In the genomic region with DNA sequence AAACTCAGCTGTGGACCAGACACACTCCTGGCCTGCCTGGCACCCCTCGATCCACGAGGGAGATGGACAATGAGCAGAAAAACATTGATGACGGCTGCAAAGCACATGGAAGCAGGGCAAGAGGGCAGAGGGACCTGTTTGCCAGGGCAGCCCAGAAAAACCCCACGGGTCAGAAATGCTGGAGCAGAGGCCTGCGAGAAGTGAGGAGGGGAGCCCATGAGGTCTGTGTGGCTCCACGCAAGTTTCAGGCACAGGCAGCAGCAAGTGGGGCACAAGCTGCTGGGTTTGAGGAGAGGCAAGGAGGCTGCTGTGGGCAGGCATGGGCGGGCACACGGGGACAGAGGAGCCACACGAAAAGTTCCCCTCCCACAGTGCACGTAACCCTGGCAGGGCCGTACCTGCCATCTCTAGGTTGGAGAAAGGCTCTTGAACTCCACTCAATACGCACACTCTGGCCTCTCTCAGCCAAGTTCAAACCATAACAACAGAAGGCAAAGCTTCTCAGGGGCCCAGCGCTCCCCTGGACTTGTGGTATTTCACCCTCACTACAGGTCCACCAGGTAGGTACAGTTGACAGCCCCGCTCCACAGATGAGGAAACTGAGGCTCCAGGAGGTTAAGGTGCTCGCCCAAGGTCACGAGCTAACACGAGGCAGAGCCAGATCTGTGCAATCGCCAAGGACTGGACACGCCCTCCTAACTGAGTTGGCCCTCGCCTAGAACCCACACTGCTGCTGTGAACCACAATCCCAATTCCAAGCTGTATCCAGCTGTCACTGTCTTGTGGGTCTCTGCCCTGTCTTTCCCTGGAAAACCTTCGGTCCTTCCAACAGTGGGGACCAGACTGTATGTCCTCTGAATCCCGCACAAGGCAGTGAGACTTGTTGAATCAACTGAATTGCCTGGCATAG, we compare ENCODE assay signal across 11 cellular contexts.
DNase-seq lines count a peak whose midpoint lies in the region; ATAC-seq, FAIRE-seq and TF ChIP-seq lines count a peak whose summit lies in the region.
"Had no signal": no experiment of that assay in that cellular context is flagged by ENCODE, and none has a peak within 500 bp of the region (broad histone marks: within the 10 kb centered on the region; RNA-seq: fewer than 3 reads in every experiment).

No MANE protein-coding gene starts in this region.

- H3K36me3 ChIP-seq in endodermal cell (ENCODE audit: control insufficient read depth, insufficient read depth, low read length), result peaks cover 36% of the 10 kb centered on the region

- no peak for FAIRE-seq in A549 (lab: Jason Lieb, UNC)

- TF ChIP-seq CTCF in A549 (IDR thresholded peaks at IDR 0.05), result no peak
- no peak for TF ChIP-seq CTCF in endodermal cell (conservative IDR thresholded peaks at IDR 0.05)
- TF ChIP-seq CTCF in nephron progenitor cell (IDR thresholded peaks at IDR 0.05), result no peak

- no peaks in the 10 kb centered on the region for H3K27me3 ChIP-seq in endodermal cell (ENCODE audit: control insufficient read depth, insufficient read depth, low read length, poor library complexity, severe bottlenecking)

- H3K9me3 Mint-ChIP-seq in endodermal cell (no peaks in the 10 kb centered on the region), nephron progenitor cell (no peaks in the 10 kb centered on the region)

- H3K4me3 ChIP-seq in A549 (no peak overlapping the region), endodermal cell (ENCODE audit: low read length) (no peak overlapping the region)

- H3K27ac Mint-ChIP-seq in endodermal cell (peak overlapping the region; percentile 52), nephron progenitor cell (peak overlapping the region; percentile 98)

- TF ChIP-seq POLR2A in A549 (IDR thresholded peaks at IDR 0.05; ENCODE audit: low read length), result no peak

- TF ChIP-seq EP300 in A549 (IDR thresholded peaks at IDR 0.05), result no peak

- H3K9me3 ChIP-seq in A549 (no peaks in the 10 kb centered on the region), endodermal cell (ENCODE audit: control insufficient read depth, low read length) (no peaks in the 10 kb centered on the region)

- H3K4me1 ChIP-seq in A549 (peaks cover 56% of the 10 kb centered on the region), endodermal cell (ENCODE audit: control insufficient read depth, insufficient read depth, low read length) (peaks cover 29% of the 10 kb centered on the region)

- peak overlapping the region; percentile 95 for H3K4me2 ChIP-seq in A549

- 94% methylated on average over 22 of the region's 22 CpGs for WGBS in A549 (ENCODE audit: missing lambda C conversion rate)
- WGBS in endodermal cell (ENCODE audit: insufficient coverage in 1 of 2, insufficient read length in 1 of 2), 2 experiments, result 90 to 94% methylated on average over 16 to 22 of the region's 22 CpGs

- ATAC-seq in A549 (no peak), GM21390 (IDR thresholded peaks at IDR 0.05; ENCODE audit: unreplicated experiment) (no peak), HG02763 (IDR thresholded peaks at IDR 0.05; ENCODE audit: unreplicated experiment) (no peak), HG03469 (IDR thresholded peaks at IDR 0.05; ENCODE audit: unreplicated experiment) (no peak)

- no peak for DNase-seq in A549 (ENCODE audit: low read depth in 1 of 2, low spot score in 1 of 2)
- DNase-seq in HuH-7.5 (ENCODE audit: low spot score), result peak; percentile 20
- peak; percentile 44 for DNase-seq in endodermal cell
- DNase-seq in nephron progenitor cell, result no peak
- no peak for DNase-seq in NCI-H187 treated with DMSO at 0.1 percent for 48 hours (lab: John Stamatoyannopoulos, UW)
- DNase-seq: midbrain, NCI-H345, T1000 had no signal

- POLR2A ChIA-PET in A549 (lab: Yijun Ruan, JAX), result no interaction called here

- no peaks in the 10 kb centered on the region for H3K27me3 Mint-ChIP-seq in endodermal cell (ENCODE audit: insufficient read depth)
- no peaks in the 10 kb centered on the region for H3K27me3 Mint-ChIP-seq in nephron progenitor cell (ENCODE audit: low read depth, poor library complexity)

- H3K27ac ChIP-seq in A549, result peak overlapping the region; percentile 97 to 98
- H3K27ac ChIP-seq in endodermal cell (ENCODE audit: low read depth, low read length), result no peak overlapping the region

- H3K36me3 Mint-ChIP-seq in endodermal cell (ENCODE audit: low read depth) (peaks cover 19% of the 10 kb centered on the region), nephron progenitor cell (ENCODE audit: low read depth) (peaks cover 6% of the 10 kb centered on the region)

- H3K4me3 Mint-ChIP-seq in endodermal cell (no peak overlapping the region), nephron progenitor cell (peak overlapping the region; percentile 78)

- H3K9ac ChIP-seq in endodermal cell (ENCODE audit: extremely low read depth, low read length, poor library complexity, severe bottlenecking), result no peak overlapping the region

- TF ChIP-seq RAD21 in A549 (conservative IDR thresholded peaks at IDR 0.05 in 1 of 2, IDR thresholded peaks at IDR 0.05 in 1 of 2), result no peak

- H3K4me1 Mint-ChIP-seq in endodermal cell (peaks cover 57% of the 10 kb centered on the region), nephron progenitor cell (peaks cover 93% of the 10 kb centered on the region)

- CTCF ChIA-PET in A549 (lab: Yijun Ruan, JAX), result interaction anchor here (0.6 to 2.6 kb wide), 4 partner anchors 9 to 319 kb away, joined by 3 to 12 read pairs (median 4); no protein-coding TSS in a partner anchor

TF ChIP-seq in A549, 52 proteins besides CTCF, POLR2A, EP300 and RAD21:
- no peak for TF ChIP-seq HOXB5 (CRISPR knock-in tag; IDR thresholded peaks at IDR 0.05)
- TF ChIP-seq SREBF2 (IDR thresholded peaks at IDR 0.05), result no peak
- TF ChIP-seq, protein P1, sequence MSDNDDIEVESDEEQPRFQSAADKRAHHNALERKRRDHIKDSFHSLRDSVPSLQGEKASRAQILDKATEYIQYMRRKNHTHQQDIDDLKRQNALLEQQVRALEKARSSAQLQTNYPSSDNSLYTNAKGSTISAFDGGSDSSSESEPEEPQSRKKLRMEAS (IDR thresholded peaks at IDR 0.05), result no peak
- no peak for TF ChIP-seq CBX8 (IDR thresholded peaks at IDR 0.05)
- TF ChIP-seq GATA3 (IDR thresholded peaks at IDR 0.05; ENCODE audit: borderline replicate concordance), result no peak
- TF ChIP-seq HEYL (CRISPR knock-in tag; IDR thresholded peaks at IDR 0.05), result no peak
- no peak for TF ChIP-seq MAFK (IDR thresholded peaks at IDR 0.05; ENCODE audit: partially characterized antibody)
- TF ChIP-seq HDAC2 (IDR thresholded peaks at IDR 0.05), result no peak
- TF ChIP-seq NFE2L2 (conservative IDR thresholded peaks at IDR 0.05; ENCODE audit: low read length), result no peak
- TF ChIP-seq, protein P2, sequence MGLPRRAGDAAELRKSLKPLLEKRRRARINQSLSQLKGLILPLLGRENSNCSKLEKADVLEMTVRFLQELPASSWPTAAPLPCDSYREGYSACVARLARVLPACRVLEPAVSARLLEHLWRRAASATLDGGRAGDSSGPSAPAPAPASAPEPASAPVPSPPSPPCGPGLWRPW (IDR thresholded peaks at IDR 0.05), result no peak
- TF ChIP-seq CEBPB (IDR thresholded peaks at IDR 0.05), result no peak
- no peak for TF ChIP-seq NR3C1 (IDR thresholded peaks at IDR 0.05)
- no peak for TF ChIP-seq E2F6 (IDR thresholded peaks at IDR 0.05; ENCODE audit: borderline replicate concordance, low read depth)
- TF ChIP-seq HOXB13 (CRISPR knock-in tag; IDR thresholded peaks at IDR 0.05; ENCODE audit: low read depth), result no peak
- TF ChIP-seq POLR2AphosphoS2 (conservative IDR thresholded peaks at IDR 0.05; ENCODE audit: low read length), result no peak
- no peak for TF ChIP-seq BHLHE40 (IDR thresholded peaks at IDR 0.05; ENCODE audit: low read depth, low read length)
- TF ChIP-seq JUN (IDR thresholded peaks at IDR 0.05), result no peak
- TF ChIP-seq, protein P3, sequence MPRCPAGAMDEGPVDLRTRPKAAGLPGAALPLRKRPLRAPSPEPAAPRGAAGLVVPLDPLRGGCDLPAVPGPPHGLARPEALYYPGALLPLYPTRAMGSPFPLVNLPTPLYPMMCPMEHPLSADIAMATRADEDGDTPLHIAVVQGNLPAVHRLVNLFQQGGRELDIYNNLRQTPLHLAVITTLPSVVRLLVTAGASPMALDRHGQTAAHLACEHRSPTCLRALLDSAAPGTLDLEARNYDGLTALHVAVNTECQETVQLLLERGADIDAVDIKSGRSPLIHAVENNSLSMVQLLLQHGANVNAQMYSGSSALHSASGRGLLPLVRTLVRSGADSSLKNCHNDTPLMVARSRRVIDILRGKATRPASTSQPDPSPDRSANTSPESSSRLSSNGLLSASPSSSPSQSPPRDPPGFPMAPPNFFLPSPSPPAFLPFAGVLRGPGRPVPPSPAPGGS (IDR thresholded peaks at IDR 0.05), result no peak

Comparison
In these comparisons a context has a peak if more than half of its experiments do, and no peak if none do; other contexts are left out.
1. DNase-seq: peak in HuH-7.5 (single experiment) and endodermal cell (single experiment); none in A549 (0 of 2), nephron progenitor cell (single experiment) and NCI-H187 treated with DMSO at 0.1 percent for 48 hours (single experiment).